In genomic region chr1:20151906-20152598, GRCh38 we compare ENCODE assay signal across 8 cellular contexts. TPM values are rescaled to one million over a fixed set of nuclear protein-coding genes. Genes with fewer than 3 reads are reported as not detected.
DNase-seq lines count a peak whose midpoint lies in the region; ATAC-seq and TF ChIP-seq lines count a peak whose summit lies in the region.

No MANE protein-coding gene starts in this region.

- POLR2A ChIA-PET in RWPE1 (lab: Yijun Ruan, JAX; ENCODE audit: low non-redundant PET): interaction anchor here (0.6 kb wide), 1 partner anchor 43 kb away, joined by 4 read pairs; no protein-coding TSS in a partner anchor

- no peaks in the 10 kb centered on the region for H3K4me1 ChIP-seq in foreskin keratinocyte

- H3K9me2 ChIP-seq in neural cell (ENCODE audit: insufficient read depth, low read length): no peaks in the 10 kb centered on the region

- CTCF ChIA-PET in RWPE1 (lab: Yijun Ruan, JAX): interaction anchor here (0.6 to 2.9 kb wide), 22 partner anchors 9 to 1524 kb away, joined by 3 to 34 read pairs (median 4); no protein-coding TSS in a partner anchor

- in situ Hi-C loops in KBM-7 (cut with MboI; ENCODE audit: low pct_unique_long_range_greater_than_20kb, low sequenced_read_pairs): no loop called here

- no peaks in the 10 kb centered on the region for H3F3A ChIP-seq in neural cell (ENCODE audit: insufficient read depth, low read length, poor library complexity, severe bottlenecking)

- H2AFZ ChIP-seq in neural cell (ENCODE audit: low read depth, low read length): peak overlapping the region; percentile 19

- no peaks in the 10 kb centered on the region for H4K20me1 ChIP-seq in neural cell (ENCODE audit: insufficient read depth)

- H3K79me2 ChIP-seq in neural cell (replicated peaks; ENCODE audit: insufficient read depth, low read length): no peaks in the 10 kb centered on the region

- peak; percentile 79 for ATAC-seq in foreskin keratinocyte
- ATAC-seq in stimulated activated naive CD8-positive, alpha-beta T cell treated with anti-CD3 and anti-CD28 coated beads, Interleukin-15, Interleukin-2, amounts not matched to agents 100 U/mL and 50 U/mL, for 24 hours: peak; percentile 88

- H3K27me3 ChIP-seq in foreskin keratinocyte (peaks cover under 1% of the 10 kb centered on the region), neural cell (ENCODE audit: insufficient read depth, low read depth, low read length) (no peaks in the 10 kb centered on the region)

- H3K9me3 ChIP-seq in neural cell (ENCODE audit: low read length): no peaks in the 10 kb centered on the region

- peak overlapping the region; percentile 21 for H3K9ac ChIP-seq in neural cell (ENCODE audit: low read length)

- peak; percentile 94 for TF ChIP-seq RAD21 in neural cell (conservative IDR thresholded peaks at IDR 0.05)

- H3K4me2 ChIP-seq in neural cell (ENCODE audit: low read length): no peak overlapping the region

- H3K36me3 ChIP-seq in neural cell (ENCODE audit: insufficient read depth, low read length): no peaks in the 10 kb centered on the region

- H3K27ac ChIP-seq in RWPE1: no peak overlapping the region
- H3K27ac ChIP-seq in foreskin keratinocyte: no peak overlapping the region
- H3K27ac ChIP-seq in neural cell (ENCODE audit: low read length): no peak overlapping the region

- H3K4me3 ChIP-seq in neural cell (ENCODE audit: low read length): peak overlapping the region; percentile 56

- TF ChIP-seq CTCF in RWPE1 (conservative IDR thresholded peaks at IDR 0.05; ENCODE audit: low read depth) (peak; percentile 88), foreskin keratinocyte (conservative IDR thresholded peaks at IDR 0.05) (peak; percentile 94), neural cell (IDR thresholded peaks at IDR 0.05; ENCODE audit: poor library complexity, severe bottlenecking) (peak; percentile 96)

- TF ChIP-seq EP300 in neural cell (conservative IDR thresholded peaks at IDR 0.05; ENCODE audit: poor library complexity, severe bottlenecking): no peak

- peak; percentile 66 for DNase-seq in SIG-M5 treated with dmso at 0.1 percent for 504 hours (lab: John Stamatoyannopoulos, UW; ENCODE audit: unreplicated experiment)
- no peak for DNase-seq in SIG-M5 (lab: John Stamatoyannopoulos, UW)
- DNase-seq in KBM-7: peak; percentile 81
- DNase-seq in RWPE1 (ENCODE audit: low spot score): peak; percentile 82
- DNase-seq in activated effector memory CD4-positive, alpha-beta T cell treated with anti-CD3 and anti-CD28 coated beads, Interleukin-2, amount 50 U/mL, for 16 hours: peak; percentile 91
- DNase-seq in foreskin keratinocyte: peak in 1 of 2 donors; percentile 9
- peak; percentile 84 for DNase-seq in stimulated activated naive CD8-positive, alpha-beta T cell treated with anti-CD3 and anti-CD28 coated beads, Interleukin-15, Interleukin-2, amounts not matched to agents 100 U/mL and 50 U/mL, for 24 hours

TF ChIP-seq in neural cell, 6 proteins besides CTCF, POLR2A, EP300 and RAD21:
- TF ChIP-seq SMC3 (conservative IDR thresholded peaks at IDR 0.05; ENCODE audit: poor library complexity) (peak; percentile 96), TAF1 (IDR thresholded peaks at IDR 0.05; ENCODE audit: low read depth) (no peak)

RNA-seq across cellular contexts. Expression of gene PLA2G2F, which starts 12.9 kb away (rescaled TPM):
- 0.04 and 0.07 TPM in 2 replicates for total RNA-seq in foreskin keratinocyte
- 0.06 TPM in 1 of 2 replicates, not detected in the other for polyA plus RNA-seq in foreskin keratinocyte
- not detected in 2 replicates for polyA plus RNA-seq in neural cell
- not detected in 2 replicates for polyA minus RNA-seq in neural cell

RNA-seq across cellular contexts. Expression of gene PLA2G2D, which starts 32.7 kb away (rescaled TPM):
- not detected in 2 replicates for total RNA-seq in foreskin keratinocyte
- polyA plus RNA-seq in foreskin keratinocyte (not detected in 2 replicates), neural cell (not detected in 2 replicates)
- not detected in 2 replicates for polyA minus RNA-seq in neural cell

RNA-seq across cellular contexts. Expression of gene UBXN10, which starts 33.8 kb away (rescaled TPM):
- total RNA-seq in foreskin keratinocyte: 0.07 and 0.10 TPM in 2 replicates
- 0.03 and 0.06 TPM in 2 replicates for polyA plus RNA-seq in foreskin keratinocyte
- polyA plus RNA-seq in neural cell: 0.64 and 0.82 TPM in 2 replicates
- polyA minus RNA-seq in neural cell: 1.5 TPM in 2 replicates

RNA-seq across cellular contexts. Expression of gene PLA2G2C, which starts 34.3 kb away (rescaled TPM):
- not detected in 2 replicates for total RNA-seq in foreskin keratinocyte
- not detected in 2 replicates for polyA plus RNA-seq in foreskin keratinocyte
- polyA plus RNA-seq in neural cell: not detected in 2 replicates
- polyA minus RNA-seq in neural cell: not detected in 2 replicates
